In genomic region chr9:132269704-132270516, GRCh38 we compare ENCODE assay signal across 1 cellular context.
A peak's percentile ranks its signal among the peaks of the same experiment; 100 is the strongest.
TF ChIP-seq lines count a peak whose summit lies in the region.

No MANE protein-coding gene starts in this region.

TF ChIP-seq in GM12878, 131 proteins besides CTCF, POLR2A, EP300 and RAD21 (continued from another document):
- peak; percentile 32; the same call in 1 of the 2 replicates for TF ChIP-seq FOXM1 (IDR thresholded peaks at IDR 0.05; ENCODE audit: low read depth, low read length)
- TF ChIP-seq JUNB (IDR thresholded peaks at IDR 0.05), result peak; percentile 77
- peak; percentile 89 for TF ChIP-seq TCF12 (IDR thresholded peaks at IDR 0.05; ENCODE audit: low read depth, low read length)
